ENCODE assay signal across 8 cellular contexts in the genomic region with DNA sequence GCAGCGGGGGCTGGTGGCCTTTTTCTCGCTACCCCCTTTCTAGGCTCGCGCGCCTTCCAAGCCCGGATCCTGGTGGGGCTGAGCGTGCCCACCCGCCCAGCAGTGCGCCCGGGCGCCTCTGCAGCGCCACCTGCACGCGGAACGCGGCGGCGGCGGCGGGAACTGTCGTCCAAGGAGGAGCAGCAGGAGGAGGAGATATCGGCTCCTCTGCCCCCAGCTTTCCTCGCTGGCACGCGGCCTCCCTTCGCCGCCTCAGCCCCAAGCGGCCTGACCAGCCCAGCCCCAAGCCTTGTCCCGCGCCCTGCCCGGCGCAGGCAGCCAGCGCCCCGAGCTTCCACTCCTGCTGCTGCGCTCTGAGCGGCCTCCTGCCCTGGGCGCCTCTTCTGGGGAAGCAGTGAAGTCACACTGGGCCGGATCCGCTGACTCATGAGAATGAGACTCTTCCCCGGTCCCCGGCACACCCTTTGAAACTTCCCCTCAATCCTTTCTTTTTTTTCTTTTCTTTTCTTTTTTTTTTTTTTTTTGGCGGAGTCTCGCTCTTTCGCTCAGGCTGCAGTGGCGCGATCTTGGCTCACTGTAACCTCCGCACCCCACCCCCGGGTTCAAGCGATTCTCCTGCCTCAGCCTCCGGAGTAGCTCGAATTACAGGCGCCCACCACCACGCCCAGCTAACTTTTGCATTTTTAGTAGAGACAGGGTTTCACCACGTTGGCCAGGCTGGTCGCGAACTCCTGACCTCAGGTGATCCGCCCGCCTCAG.
A peak's percentile ranks its signal among the peaks of the same experiment; 100 is the strongest.
DNase-seq lines count a peak whose midpoint lies in the region; ATAC-seq and TF ChIP-seq lines count a peak whose summit lies in the region.

No MANE protein-coding gene starts in this region.

- H3K9ac ChIP-seq in BLaER1 treated with 17β-estradiol and CSF1 and Interleukin-3, amounts not matched to agents 10 nM and 100 nM: peak overlapping the region; percentile 64 to 83 (median 73)

- H3K27me3 ChIP-seq in BLaER1 treated with 17β-estradiol and CSF1 and Interleukin-3, amounts not matched to agents 10 nM and 100 nM: peaks cover 40 to 99% (median 81%) of the 10 kb centered on the region in 11 experiments

- H3K4me3 ChIP-seq in BLaER1 treated with 17β-estradiol and CSF1 and Interleukin-3, amounts not matched to agents 10 nM and 100 nM: peak overlapping the region; percentile 46 to 67 (median 53)
- H3K4me3 ChIP-seq in retinal pigment epithelial cell (ENCODE audit: low read length): peak overlapping the region; percentile 17

- H3K4me1 ChIP-seq in BLaER1 treated with 17β-estradiol and CSF1 and Interleukin-3, amounts not matched to agents 10 nM and 100 nM: peaks cover 37 to 48% (median 42%) of the 10 kb centered on the region in 10 experiments

- H3K9me3 ChIP-seq in BLaER1 treated with 17β-estradiol and CSF1 and Interleukin-3, amounts not matched to agents 10 nM and 100 nM (replicated peaks in 1 of 11): no peaks in the 10 kb centered on the region

- peaks cover 0 to 33% (median 0%) of the 10 kb centered on the region in 11 experiments; a peak in 9 of 22 replicates for H4K20me1 ChIP-seq in BLaER1 treated with 17β-estradiol and CSF1 and Interleukin-3, amounts not matched to agents 10 nM and 100 nM

- H3K27ac ChIP-seq in BLaER1 treated with 17β-estradiol and CSF1 and Interleukin-3, amounts not matched to agents 10 nM and 100 nM: peak overlapping the region; percentile 25 to 82 (median 72); a peak in 20 of 22 replicates

- ATAC-seq in GM19438 (IDR thresholded peaks at IDR 0.05; ENCODE audit: low read depth, unreplicated experiment): peak; percentile 58

- H3K36me3 ChIP-seq in BLaER1 treated with 17β-estradiol and CSF1 and Interleukin-3, amounts not matched to agents 10 nM and 100 nM: peaks cover 0 to 13% (median 0%) of the 10 kb centered on the region in 11 experiments; a peak in 4 of 22 replicates

- DNase-seq in HK-2 (ENCODE audit: unreplicated experiment) (peak; percentile 77), T follicular helper cell (ENCODE audit: low read depth) (peak; percentile 45), anterior cingulate cortex (lab: John Stamatoyannopoulos, UW) (peak in 55 of 58 donors; percentile 1 to 73 (median 30)), hepatic stellate cell (ENCODE audit: low spot score) (peak; percentile 85), retinal pigment epithelial cell (ENCODE audit: low read depth) (no peak), HPDE6-E6E7 (ENCODE audit: extremely low spot score) (no peak)

- TF ChIP-seq CTCF in retinal pigment epithelial cell (conservative IDR thresholded peaks at IDR 0.05; ENCODE audit: low read depth, low read length): no peak

- H3K4me2 ChIP-seq in BLaER1 treated with 17β-estradiol and CSF1 and Interleukin-3, amounts not matched to agents 10 nM and 100 nM: peak overlapping the region; percentile 78 to 89 (median 80)

Comparison
In these comparisons a context has a peak if more than half of its experiments do, and no peak if none do; other contexts are left out.
1. DNase-seq: peak in HK-2 (single experiment), T follicular helper cell (single experiment), anterior cingulate cortex (55 of 58) and hepatic stellate cell (single experiment); none in retinal pigment epithelial cell (single experiment) and HPDE6-E6E7 (single experiment).